Comparison of ENCODE assay signal across 21 cellular contexts in genomic region chr10:27748586-27748985, GRCh38. TPM values are rescaled to one million over a fixed set of nuclear protein-coding genes. Genes with fewer than 3 reads are reported as not detected.
DNase-seq lines count a peak whose midpoint lies in the region; ATAC-seq and TF ChIP-seq lines count a peak whose summit lies in the region.
"Had no signal": no experiment of that assay in that cellular context is flagged by ENCODE, and none has a peak within 500 bp of the region (broad histone marks: within the 10 kb centered on the region; RNA-seq: fewer than 3 reads in every experiment).

No MANE protein-coding gene starts in this region.

- H3K4me1 Mint-ChIP-seq in stimulated activated effector memory CD8-positive, alpha-beta T cell treated with anti-CD3 and anti-CD28 coated beads, Interleukin-12 subunit alpha, Interleukin-12 subunit beta, amount 100 ng/mL, for 72 hours: peaks cover 31% of the 10 kb centered on the region

- H4K20me1 ChIP-seq in Loucy (ENCODE audit: insufficient read depth, low read length, poor library complexity, severe bottlenecking): no peaks in the 10 kb centered on the region

- no peaks in the 10 kb centered on the region; the same call in 1 of the 2 replicates for H3K9me3 ChIP-seq in Loucy (ENCODE audit: insufficient read depth, low read depth, low read length)
- H3K9me3 ChIP-seq: A549, BE2C had no signal

- H3K9ac ChIP-seq in Loucy (ENCODE audit: low read depth, low read length, poor library complexity, severe bottlenecking): peak overlapping the region; percentile 45
- H3K9ac ChIP-seq: BLaER1 treated with 17β-estradiol and CSF1 and Interleukin-3, amounts not matched to agents 10 nM and 100 nM had no signal

- peak; percentile 56 for ATAC-seq in stimulated activated effector memory CD8-positive, alpha-beta T cell treated with anti-CD3 and anti-CD28 coated beads, Interleukin-12 subunit alpha, Interleukin-12 subunit beta, amount 100 ng/mL, for 72 hours
- ATAC-seq: A549 had no signal

- H3K9me2 ChIP-seq in Loucy (replicated peaks; ENCODE audit: low read depth, low read length): no peaks in the 10 kb centered on the region

- no peak for TF ChIP-seq CTCF in Loucy (conservative IDR thresholded peaks at IDR 0.05; ENCODE audit: low read length)

- DNase-seq in DMS53 (lab: John Stamatoyannopoulos, UW) (peak; percentile 25), DMS53 treated with DMSO at 0.1 percent for 48 hours (lab: John Stamatoyannopoulos, UW; ENCODE audit: unreplicated experiment) (no peak), A172 (ENCODE audit: low spot score) (peak; percentile 78), NCI-H2227 treated with DMSO at 0.1 percent for 48 hours (lab: John Stamatoyannopoulos, UW) (no peak), superior temporal gyrus (ENCODE audit: extremely low spot score) (no peak)
- DNase-seq in stimulated activated effector memory CD8-positive, alpha-beta T cell treated with anti-CD3 and anti-CD28 coated beads, Interleukin-12 subunit alpha, Interleukin-12 subunit beta, amount 100 ng/mL, for 72 hours (ENCODE audit: low spot score in 2 of 2): no peak
- DNase-seq: ACHN; AML-193; BE2C; CD4-positive, alpha-beta T cell; CD8-positive, alpha-beta memory T cell; DMS 273 treated with DMSO at 0.1 percent for 48 hours; DMS79; GF-D8; GOT3 had no signal

- peak overlapping the region; percentile 62 for H3K4me2 ChIP-seq in Loucy (ENCODE audit: low read depth, low read length, poor library complexity, severe bottlenecking)
- H3K4me2 ChIP-seq: A549; BLaER1 treated with 17β-estradiol and CSF1 and Interleukin-3, amounts not matched to agents 10 nM and 100 nM had no signal

- peak overlapping the region; percentile 30 for H3K4me3 ChIP-seq in Loucy (ENCODE audit: low read length, poor library complexity, severe bottlenecking)
- H3K4me3 ChIP-seq: A549; BLaER1 treated with 17β-estradiol and CSF1 and Interleukin-3, amounts not matched to agents 10 nM and 100 nM; HAP-1 had no signal

- no peaks in the 10 kb centered on the region for H3K27me3 ChIP-seq in Loucy (ENCODE audit: insufficient read depth, low read length, poor library complexity, severe bottlenecking)

- no peaks in the 10 kb centered on the region for H3K9me3 Mint-ChIP-seq in stimulated activated effector memory CD8-positive, alpha-beta T cell treated with anti-CD3 and anti-CD28 coated beads, Interleukin-12 subunit alpha, Interleukin-12 subunit beta, amount 100 ng/mL, for 72 hours
- H3K9me3 Mint-ChIP-seq: CD4-positive, alpha-beta T cell; CD8-positive, alpha-beta memory T cell had no signal

- H3K79me2 ChIP-seq in Loucy (ENCODE audit: insufficient read depth, low read length): no peaks in the 10 kb centered on the region

- H3K36me3 ChIP-seq in Loucy (ENCODE audit: insufficient read depth, low read length): no peaks in the 10 kb centered on the region
- H3K36me3 ChIP-seq: BE2C; BLaER1 treated with 17β-estradiol and CSF1 and Interleukin-3, amounts not matched to agents 10 nM and 100 nM; HAP-1 had no signal

- no peaks in the 10 kb centered on the region for H3K36me3 Mint-ChIP-seq in stimulated activated effector memory CD8-positive, alpha-beta T cell treated with anti-CD3 and anti-CD28 coated beads, Interleukin-12 subunit alpha, Interleukin-12 subunit beta, amount 100 ng/mL, for 72 hours

- peak overlapping the region; percentile 70 for H2AFZ ChIP-seq in Loucy (ENCODE audit: low read length)

- H3K27ac Mint-ChIP-seq in stimulated activated effector memory CD8-positive, alpha-beta T cell treated with anti-CD3 and anti-CD28 coated beads, Interleukin-12 subunit alpha, Interleukin-12 subunit beta, amount 100 ng/mL, for 72 hours: no peak overlapping the region
- H3K27ac Mint-ChIP-seq: CD14-positive monocyte; CD4-positive, alpha-beta T cell; CD8-positive, alpha-beta memory T cell had no signal

- H3F3A ChIP-seq in Loucy (ENCODE audit: low read depth): no peaks in the 10 kb centered on the region

- H3K4me3 Mint-ChIP-seq in stimulated activated effector memory CD8-positive, alpha-beta T cell treated with anti-CD3 and anti-CD28 coated beads, Interleukin-12 subunit alpha, Interleukin-12 subunit beta, amount 100 ng/mL, for 72 hours: no peak overlapping the region
- H3K4me3 Mint-ChIP-seq: CD4-positive, alpha-beta T cell; CD8-positive, alpha-beta memory T cell had no signal

- peaks cover 30% of the 10 kb centered on the region for H3K4me1 ChIP-seq in Loucy (ENCODE audit: insufficient read depth, low read length, poor library complexity, severe bottlenecking)
- H3K4me1 ChIP-seq: BE2C, HAP-1 had no signal

RNA-seq across cellular contexts. Expression of gene MKX, which starts 3.0 kb away (rescaled TPM):
- total RNA-seq in A172 (2014; rRNA removed; shearing (Covaris generic)): 185 and 203 TPM in 2 replicates
- total RNA-seq: CD4-positive, alpha-beta T cell; G401 had no signal

Comparison
In these comparisons a context has a peak if more than half of its experiments do, and no peak if none do; other contexts are left out.
1. DNase-seq: peak in DMS53 (single experiment) and A172 (single experiment); none in DMS53 treated with DMSO at 0.1 percent for 48 hours (single experiment), stimulated activated effector memory CD8-positive, alpha-beta T cell treated with anti-CD3 and anti-CD28 coated beads, Interleukin-12 subunit alpha, Interleukin-12 subunit beta, amount 100 ng/mL, for 72 hours (0 of 2), NCI-H2227 treated with DMSO at 0.1 percent for 48 hours (single experiment) and superior temporal gyrus (single experiment).